In the genomic region with DNA sequence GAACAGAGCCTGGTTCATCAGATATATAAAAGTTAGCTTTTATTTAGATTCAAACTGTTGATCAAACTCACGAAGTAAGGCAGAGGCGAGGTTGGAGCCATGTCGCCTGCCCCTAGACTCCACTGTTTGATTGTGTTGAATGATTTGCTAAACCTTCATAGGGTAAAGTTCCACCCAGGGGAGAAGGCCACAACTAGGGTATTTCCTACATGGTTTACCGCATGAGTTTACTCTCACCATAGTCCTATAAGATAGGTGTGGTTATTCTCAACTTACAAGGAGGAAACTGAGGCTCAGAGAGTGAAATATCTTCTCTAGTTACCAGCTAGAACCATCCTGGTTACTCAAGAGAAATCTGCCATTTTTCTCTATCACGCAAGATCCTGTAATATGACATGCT, we compare ENCODE assay signal across 26 cellular contexts. TPM values are rescaled to one million over a fixed set of nuclear protein-coding genes. Genes with fewer than 3 reads are reported as not detected.
"Had no signal": no experiment of that assay in that cellular context is flagged by ENCODE, and none has a peak within 500 bp of the region (broad histone marks: within the 10 kb centered on the region; RNA-seq: fewer than 3 reads in every experiment).

No MANE protein-coding gene starts in this region.

- H3K27ac Mint-ChIP-seq: activated CD4-positive, alpha-beta memory T cell treated with anti-CD3 and anti-CD28 coated beads, Interleukin-2, amount 10 ng/mL, durations not matched to agents 7 days and 5 days; activated naive CD4-positive, alpha-beta T cell treated with anti-CD3 and anti-CD28 coated beads, Interleukin-2, amount 50 U/mL, for 24 hours; activated naive CD8-positive, alpha-beta T cell treated with anti-CD3 and anti-CD28 coated beads, Interleukin-2, amount 50 U/mL, for 24 hours; activated T-helper 17 cell treated with anti-CD3 and anti-CD28 coated beads, Interleukin-2, amount 50 U/mL, for 72 hours; T-helper 17 cell; WTC11 had no signal

- H3K9me3 ChIP-seq: ascending aorta, body of pancreas had no signal

- DNase-seq: activated CD4-positive, alpha-beta memory T cell treated with anti-CD3 and anti-CD28 coated beads, Interleukin-2, amount 10 ng/mL, durations not matched to agents 7 days and 5 days; activated CD4-positive, alpha-beta T cell treated with anti-CD3 and anti-CD28 coated beads, Interleukin-2, amount 50 U/mL, for 1 hour; activated naive CD4-positive, alpha-beta T cell; activated naive CD8-positive, alpha-beta T cell treated with anti-CD3 and anti-CD28 coated beads, Interleukin-2, amount 50 U/mL, for 24 hours; activated T-cell treated with anti-CD3 and anti-CD28 coated beads for 4 hours; activated T-cell treated with anti-CD3 and anti-CD28 coated beads, Interleukin-2, amount 50 U/mL, for 48 hours; body of pancreas; central memory CD4-positive, alpha-beta T cell; Karpas-422; MM.1S; NCI-H1105 treated with DMSO at 0.1 percent for 48 hours; NCI-H1436 treated with DMSO at 0.1 percent for 48 hours; NCI-H187; NCI-H2081; NCI-H446; NCI-H524; PC-9; SHP77 treated with DMSO at 0.1 percent for 48 hours; T-helper 17 cell; T-helper 9 cell had no signal

- H2AFZ ChIP-seq: PC-9 had no signal

- H3K36me3 Mint-ChIP-seq: activated naive CD4-positive, alpha-beta T cell treated with anti-CD3 and anti-CD28 coated beads, Interleukin-2, amount 50 U/mL, for 24 hours; WTC11 had no signal

- H3K27ac ChIP-seq: ascending aorta, body of pancreas, PC-9 had no signal

- FAIRE-seq: bronchial epithelial cell had no signal

- H3K9me3 Mint-ChIP-seq: activated CD4-positive, alpha-beta memory T cell treated with anti-CD3 and anti-CD28 coated beads, Interleukin-2, amount 10 ng/mL, durations not matched to agents 7 days and 5 days; activated naive CD4-positive, alpha-beta T cell treated with anti-CD3 and anti-CD28 coated beads, Interleukin-2, amount 50 U/mL, for 24 hours; activated naive CD8-positive, alpha-beta T cell treated with anti-CD3 and anti-CD28 coated beads, Interleukin-2, amount 50 U/mL, for 24 hours; activated T-helper 17 cell treated with anti-CD3 and anti-CD28 coated beads, Interleukin-2, amount 50 U/mL, for 72 hours; WTC11 had no signal

- H3K27me3 ChIP-seq: ascending aorta, body of pancreas had no signal

- ATAC-seq: activated naive CD8-positive, alpha-beta T cell treated with anti-CD3 and anti-CD28 coated beads, Interleukin-2, amount 50 U/mL, for 24 hours; activated T-helper 17 cell treated with anti-CD3 and anti-CD28 coated beads, Interleukin-2, amount 50 U/mL, for 72 hours; body of pancreas; T-helper 17 cell; WTC11 had no signal

- H3K36me3 ChIP-seq: ascending aorta had no signal

- H3K4me3 ChIP-seq: ascending aorta, body of pancreas, PC-9 had no signal

- H3K4me3 Mint-ChIP-seq: activated CD4-positive, alpha-beta memory T cell treated with anti-CD3 and anti-CD28 coated beads, Interleukin-2, amount 10 ng/mL, durations not matched to agents 7 days and 5 days; activated naive CD4-positive, alpha-beta T cell treated with anti-CD3 and anti-CD28 coated beads, Interleukin-2, amount 50 U/mL, for 24 hours; activated naive CD8-positive, alpha-beta T cell treated with anti-CD3 and anti-CD28 coated beads, Interleukin-2, amount 50 U/mL, for 24 hours; activated T-helper 17 cell treated with anti-CD3 and anti-CD28 coated beads, Interleukin-2, amount 50 U/mL, for 72 hours; T-helper 17 cell; WTC11 had no signal

- H3K4me1 ChIP-seq: ascending aorta, body of pancreas had no signal

- H3K4me1 Mint-ChIP-seq: activated CD4-positive, alpha-beta memory T cell treated with anti-CD3 and anti-CD28 coated beads, Interleukin-2, amount 10 ng/mL, durations not matched to agents 7 days and 5 days; activated naive CD4-positive, alpha-beta T cell treated with anti-CD3 and anti-CD28 coated beads, Interleukin-2, amount 50 U/mL, for 24 hours; activated T-helper 17 cell treated with anti-CD3 and anti-CD28 coated beads, Interleukin-2, amount 50 U/mL, for 72 hours; T-helper 17 cell had no signal

- H3K4me2 ChIP-seq: PC-9 had no signal

RNA-seq across cellular contexts. Expression of gene ARHGAP22, which starts 31.8 kb away (rescaled TPM):
- total RNA-seq: activated CD8-positive, alpha-beta memory T cell treated with anti-CD3 and anti-CD28 coated beads for 36 hours had no signal
